Comparison of ENCODE assay signal across 1 cellular context in genomic region chr6:109902870-109903269, GRCh38.
TF ChIP-seq lines count a peak whose summit lies in the region.

No MANE protein-coding gene starts in this region.

TF ChIP-seq in H1, 55 proteins besides CTCF, POLR2A, EP300 and RAD21 (continued from another document):
- TF ChIP-seq CHD7 (IDR thresholded peaks at IDR 0.05; ENCODE audit: insufficient replicate concordance, low read length) (no peak), RFX5 (IDR thresholded peaks at IDR 0.05; ENCODE audit: borderline replicate concordance, low read depth, low read length) (no peak), CBX5 (IDR thresholded peaks at IDR 0.05; ENCODE audit: low read depth, low read length) (no peak)
